In genomic region chr3:58063424-58063823, GRCh38 we compare ENCODE assay signal across 9 cellular contexts. TPM values are rescaled to one million over a fixed set of nuclear protein-coding genes. Genes with fewer than 3 reads are reported as not detected.
A peak's percentile ranks its signal among the peaks of the same experiment; 100 is the strongest.
DNase-seq lines count a peak whose midpoint lies in the region; ATAC-seq and TF ChIP-seq lines count a peak whose summit lies in the region.
"Had no signal": no experiment of that assay in that cellular context is flagged by ENCODE, and none has a peak within 500 bp of the region (broad histone marks: within the 10 kb centered on the region; RNA-seq: fewer than 3 reads in every experiment).

No MANE protein-coding gene starts in this region.

- no peaks in the 10 kb centered on the region; the same call in 1 of the 2 replicates for H3F3A ChIP-seq in GM23338 (replicated peaks; ENCODE audit: low read depth)

- H2AFZ ChIP-seq in GM23338 = no peak overlapping the region

- WGBS in sigmoid colon, 2 donors = 38 to 63% methylated on average over 2 of the region's 2 CpGs

- H3K4me3 ChIP-seq in GM23338 (no peak overlapping the region), epithelial cell of esophagus (ENCODE audit: low read length) (no peak overlapping the region), sigmoid colon (no peak overlapping the region)

- TF ChIP-seq CTCF in GM23338 (conservative IDR thresholded peaks at IDR 0.05; ENCODE audit: low read depth in 2 of 2) = no peak
- TF ChIP-seq CTCF in epithelial cell of esophagus (IDR thresholded peaks at IDR 0.05; ENCODE audit: insufficient read depth, low read depth, low read length, missing control alignments) = no peak
- no peak for TF ChIP-seq CTCF in sigmoid colon (IDR thresholded peaks at IDR 0.05)

- H3K4me1 ChIP-seq in GM23338 (ENCODE audit: insufficient read depth) = peaks cover 62% of the 10 kb centered on the region
- peaks cover 0 to 95% (median 95%) of the 10 kb centered on the region in 4 donors for H3K4me1 ChIP-seq in sigmoid colon

- no peak overlapping the region for H3K27ac Mint-ChIP-seq in GM23338

- H4K20me1 ChIP-seq in GM23338 (replicated peaks; ENCODE audit: insufficient read depth) = peaks cover 14% of the 10 kb centered on the region

- H3K36me3 Mint-ChIP-seq in GM23338 (ENCODE audit: low read depth) = no peaks in the 10 kb centered on the region

- no peaks in the 10 kb centered on the region for H3K9me3 ChIP-seq in sigmoid colon

- no peak for TF ChIP-seq POLR2A in sigmoid colon (IDR thresholded peaks at IDR 0.05)

- H3K27ac ChIP-seq in GM23338 (ENCODE audit: low read depth) = no peak overlapping the region
- peak overlapping the region; percentile 81 to 93 (median 82) for H3K27ac ChIP-seq in sigmoid colon

- H3K9me2 ChIP-seq in GM23338 (ENCODE audit: insufficient read depth) = no peaks in the 10 kb centered on the region

- H3K4me2 ChIP-seq in GM23338 = peak overlapping the region; percentile 21; the same call in 1 of the 2 replicates

- intact Hi-C loops in sigmoid colon (cut with DNase I) = loop anchor here (5.0 kb wide), 1 partner anchor 41 kb away; no protein-coding TSS in a partner anchor

- DNase-seq in GM23338 (ENCODE audit: low spot score) (no peak), RKO (ENCODE audit: low spot score) (peak; percentile 20), epithelial cell of esophagus (ENCODE audit: low read depth) (peak; percentile 63), sigmoid colon (peak; percentile 89), mesenteric fat pad (ENCODE audit: low spot score) (no peak), NCI-H748 treated with DMSO at 0.1 percent for 48 hours (lab: John Stamatoyannopoulos, UW) (no peak)
- DNase-seq in stimulated activated naive CD8-positive, alpha-beta T cell treated with anti-CD3 and anti-CD28 coated beads, Interleukin-15, Interleukin-2, amounts not matched to agents 100 U/mL and 50 U/mL, for 24 hours = no peak
- DNase-seq: SHP77 had no signal

- no peaks in the 10 kb centered on the region for H3K9me3 Mint-ChIP-seq in GM23338

- H3K27me3 ChIP-seq in GM23338 (ENCODE audit: insufficient read depth) (no peaks in the 10 kb centered on the region), sigmoid colon (no peaks in the 10 kb centered on the region)

- ATAC-seq in GM23338 (peak; percentile 4; the same call in 1 of the 3 replicates), GM18873 (IDR thresholded peaks at IDR 0.05; ENCODE audit: low FRiP score, unreplicated experiment) (no peak)
- ATAC-seq in stimulated activated naive CD8-positive, alpha-beta T cell treated with anti-CD3 and anti-CD28 coated beads, Interleukin-15, Interleukin-2, amounts not matched to agents 100 U/mL and 50 U/mL, for 24 hours = no peak

- H3K36me3 ChIP-seq in GM23338 (ENCODE audit: insufficient read depth) (no peaks in the 10 kb centered on the region), sigmoid colon (no peaks in the 10 kb centered on the region)

- TF ChIP-seq EP300 in sigmoid colon (IDR thresholded peaks at IDR 0.05) = no peak

- H3K4me3 Mint-ChIP-seq in GM23338 = no peak overlapping the region

- H3K79me2 ChIP-seq in GM23338 (replicated peaks; ENCODE audit: insufficient read depth) = peaks cover 98% of the 10 kb centered on the region

- peaks cover 72% of the 10 kb centered on the region for H3K4me1 Mint-ChIP-seq in GM23338

- H3K27me3 Mint-ChIP-seq in GM23338 (ENCODE audit: insufficient read depth, low read depth, poor library complexity) = peaks cover 6% of the 10 kb centered on the region

TF ChIP-seq in GM23338, 12 proteins besides CTCF, POLR2A, EP300 and RAD21 (continues in another document):
- TF ChIP-seq JUNB (IDR thresholded peaks at IDR 0.05; ENCODE audit: unreplicated experiment) (no peak), NANOG (IDR thresholded peaks at IDR 0.05; ENCODE audit: borderline replicate concordance) (no peak), EZH2 (IDR thresholded peaks at IDR 0.05; ENCODE audit: low read depth, unreplicated experiment) (no peak), REST (IDR thresholded peaks at IDR 0.05; ENCODE audit: unreplicated experiment) (no peak), POLR2AphosphoS5 (IDR thresholded peaks at IDR 0.05; ENCODE audit: low read depth) (no peak), CREB1 (CRISPR knock-in tag; IDR thresholded peaks at IDR 0.05; ENCODE audit: low read depth) (no peak), ETS1 (IDR thresholded peaks at IDR 0.05) (no peak), EZH2phosphoT487 (IDR thresholded peaks at IDR 0.05; ENCODE audit: unreplicated experiment) (no peak), STAT1 (IDR thresholded peaks at IDR 0.05; ENCODE audit: unreplicated experiment) (no peak), ZNF114 (CRISPR knock-in tag; IDR thresholded peaks at IDR 0.05) (no peak)

RNA-seq across cellular contexts. Expression of gene FLNB, which starts 55.2 kb away (rescaled TPM):
- 155 and 179 TPM in 2 replicates for total RNA-seq in GM23338 (2014; rRNA removed; shearing (Covaris generic))
- polyA plus RNA-seq in GM23338 (2016; fragmentation: Nextera tagmentation; extraction: Ambion mirVana) (36.5 and 39.7 TPM in 2 replicates), sigmoid colon (100 to 1,000 TPM; 109 to 277 (median 121) TPM)
- total RNA-seq in sigmoid colon (100 to 1,000 TPM in 1 of 4 donors, 10 to 100 TPM in 3; 51.7 to 121 (median 76.7) TPM), mesenteric fat pad (96.3 TPM)

Comparison
In these comparisons a context has a peak if more than half of its experiments do, and no peak if none do; other contexts are left out.
1. DNase-seq: peak in RKO (single experiment), epithelial cell of esophagus (single experiment) and sigmoid colon (single experiment); none in GM23338 (single experiment), mesenteric fat pad (single experiment), stimulated activated naive CD8-positive, alpha-beta T cell treated with anti-CD3 and anti-CD28 coated beads, Interleukin-15, Interleukin-2, amounts not matched to agents 100 U/mL and 50 U/mL, for 24 hours (single experiment) and NCI-H748 treated with DMSO at 0.1 percent for 48 hours (single experiment).